ENCODE assay signal across 34 cellular contexts in genomic region chr16:50515218-50515617, GRCh38. TPM values are rescaled to one million over a fixed set of nuclear protein-coding genes. Genes with fewer than 3 reads are reported as not detected.
DNase-seq lines count a peak whose midpoint lies in the region; ATAC-seq, FAIRE-seq and TF ChIP-seq lines count a peak whose summit lies in the region.
"Had no signal": no experiment of that assay in that cellular context is flagged by ENCODE, and none has a peak within 500 bp of the region (broad histone marks: within the 10 kb centered on the region; RNA-seq: fewer than 3 reads in every experiment).

No MANE protein-coding gene starts in this region.

- in situ Hi-C loops in mammary epithelial cell (cut with MboI; ENCODE audit: low sequenced_read_pairs in 2 of 2), result no loop called here
- in situ Hi-C loops in HepG2 (cut with HindIII; ENCODE audit: extremely low pct_ligation_motif_present, low pct_unique_long_range_greater_than_20kb), result no loop called here

- CTCF ChIA-PET in mammary epithelial cell (lab: Charles Lee; ENCODE audit: low non-redundant PET), result no interaction called here
- CTCF ChIA-PET in HepG2 (lab: Yijun Ruan, JAX; ENCODE audit: low intra/inter-chr PET ratio, low total read pairs), result no interaction called here

- H3K79me2 ChIP-seq in mammary epithelial cell (ENCODE audit: insufficient read depth, low read length) (no peaks in the 10 kb centered on the region), HepG2 (ENCODE audit: insufficient read depth, low read length) (peaks cover 76% of the 10 kb centered on the region)

- no TSS peak for BruUV-seq in mammary epithelial cell (replicated peaks; lab: Mats Ljungman, UMichigan)
- no TSS peak for BruUV-seq in HepG2 (replicated peaks; lab: Mats Ljungman, UMichigan)

- H3K9me3 ChIP-seq in mammary epithelial cell (replicated peaks; ENCODE audit: insufficient read depth, low read length), result peaks cover 6% of the 10 kb centered on the region
- H3K9me3 ChIP-seq in breast epithelium, result peaks cover 6 to 42% of the 10 kb centered on the region in 2 donors
- H3K9me3 ChIP-seq in HepG2 (ENCODE audit: low read length), result peaks cover 36% of the 10 kb centered on the region
- peaks cover 0 to 11% (median 0%) of the 10 kb centered on the region in 4 donors for H3K9me3 ChIP-seq in right lobe of liver
- H3K9me3 ChIP-seq: BE2C had no signal

- H4K20me1 ChIP-seq in mammary epithelial cell (ENCODE audit: insufficient read depth, low read length), result no peaks in the 10 kb centered on the region
- no peaks in the 10 kb centered on the region for H4K20me1 ChIP-seq in HepG2 (ENCODE audit: insufficient read depth, low read length)
- H4K20me1 ChIP-seq: BLaER1; BLaER1 treated with 17β-estradiol and CSF1 and Interleukin-3, amounts not matched to agents 10 nM and 100 nM had no signal

- DNase-seq in mammary epithelial cell (peak; percentile 11), breast epithelium (ENCODE audit: low spot score in 2 of 2) (no peak), HepG2 (ENCODE audit: low spot score) (no peak), right lobe of liver (no peak), bronchial epithelial cell (ENCODE audit: low read depth) (peak; percentile 12), NCI-H1436 (lab: John Stamatoyannopoulos, UW) (no peak)
- DNase-seq: 8988T; ACHN; AML-193; BE2C; C1 segment of cervical spinal cord; Calu3; CD4-positive, alpha-beta memory T cell; CD4-positive, alpha-beta T cell; CD4-positive, CD25-positive, alpha-beta regulatory T cell; CD8-positive, alpha-beta memory T cell; CD8-positive, alpha-beta T cell; COR-L47; DMS 273 treated with DMSO at 0.1 percent for 48 hours; DMS153; DMS53; DMS79; DMS79 treated with DMSO at 0.1 percent for 48 hours; DND-41; EL had no signal

- ATAC-seq in HepG2 (no peak; the same call in 2 of the 3 replicates), right lobe of liver (no peak)
- ATAC-seq: A549; CD8-positive, alpha-beta T cell had no signal

- H3K27me3 ChIP-seq in mammary epithelial cell (ENCODE audit: insufficient read depth, low read length), result no peaks in the 10 kb centered on the region
- H3K27me3 ChIP-seq in breast epithelium, result no peaks in the 10 kb centered on the region
- no peaks in the 10 kb centered on the region for H3K27me3 ChIP-seq in HepG2 (ENCODE audit: control insufficient read depth in 1 of 2, insufficient read depth in 2 of 2, low read length in 2 of 2)
- H3K27me3 ChIP-seq in right lobe of liver, result no peaks in the 10 kb centered on the region
- H3K27me3 ChIP-seq in bronchial epithelial cell (ENCODE audit: control insufficient read depth, insufficient read depth, low read length), result no peaks in the 10 kb centered on the region
- H3K27me3 ChIP-seq: BE2C; BLaER1; BLaER1 treated with 17β-estradiol and CSF1 and Interleukin-3, amounts not matched to agents 10 nM and 100 nM had no signal

- no peak overlapping the region for H3K4me2 ChIP-seq in mammary epithelial cell (ENCODE audit: insufficient read depth, low read depth, low read length)
- no peak overlapping the region for H3K4me2 ChIP-seq in HepG2 (ENCODE audit: low read depth, low read length)
- H3K4me2 ChIP-seq: A549; BLaER1; BLaER1 treated with 17β-estradiol and CSF1 and Interleukin-3, amounts not matched to agents 10 nM and 100 nM had no signal

- TF ChIP-seq EP300 in HepG2 (IDR thresholded peaks at IDR 0.05; ENCODE audit: low read depth in 2 of 2, low read length in 2 of 2), result no peak
- no peak for TF ChIP-seq EP300 in HepG2 (CRISPR knock-in tag; IDR thresholded peaks at IDR 0.05; ENCODE audit: borderline replicate concordance)

- H3K4me3 ChIP-seq in mammary epithelial cell (replicated peaks in 1 of 3; ENCODE audit: insufficient read depth in 1 of 3, low read depth in 2 of 3, low read length in 3 of 3), result no peak overlapping the region
- no peak overlapping the region for H3K4me3 ChIP-seq in breast epithelium
- no peak overlapping the region for H3K4me3 ChIP-seq in HepG2 (replicated peaks in 1 of 3; ENCODE audit: insufficient read depth in 1 of 3, low read depth in 2 of 3, low read length in 3 of 3)
- H3K4me3 ChIP-seq in right lobe of liver, result no peak overlapping the region
- no peak overlapping the region for H3K4me3 ChIP-seq in bronchial epithelial cell (ENCODE audit: low read depth, low read length)
- H3K4me3 ChIP-seq: A549; BLaER1; BLaER1 treated with 17β-estradiol and CSF1 and Interleukin-3, amounts not matched to agents 10 nM and 100 nM had no signal

- TF ChIP-seq CTCF in mammary epithelial cell (conservative IDR thresholded peaks at IDR 0.05 in 1 of 2, IDR thresholded peaks at IDR 0.05 in 1 of 2; ENCODE audit: extremely low read depth in 1 of 2, insufficient read depth in 1 of 2, low read depth in 1 of 2, low read length in 2 of 2) (no peak), breast epithelium (IDR thresholded peaks at IDR 0.05) (no peak), HepG2 (CRISPR knock-in tag; IDR thresholded peaks at IDR 0.05) (no peak), right lobe of liver (IDR thresholded peaks at IDR 0.05) (no peak), bronchial epithelial cell (IDR thresholded peaks at IDR 0.05; ENCODE audit: insufficient read depth, low read length, severe bottlenecking) (no peak)

- intact Hi-C loops in mammary epithelial cell (cut with micrococcal nuclease) (no loop called here), breast epithelium (cut with DNase I; ENCODE audit: low total_unique reads) (no loop called here), HepG2 (cut with micrococcal nuclease; ENCODE audit: unreplicated experiment) (no loop called here), right lobe of liver (cut with DNase I) (no loop called here)

- H3K27ac ChIP-seq in mammary epithelial cell (ENCODE audit: insufficient read depth, low read depth, low read length) (no peak overlapping the region), breast epithelium (no peak overlapping the region), HepG2 (ENCODE audit: extremely low read length, insufficient read depth, low read length) (no peak overlapping the region), right lobe of liver (no peak overlapping the region)
- H3K27ac ChIP-seq: 22Rv1; A549; BLaER1; BLaER1 treated with 17β-estradiol and CSF1 and Interleukin-3, amounts not matched to agents 10 nM and 100 nM; C4-2B had no signal

- TF ChIP-seq POLR2A in breast epithelium (IDR thresholded peaks at IDR 0.05), result no peak
- no peak for TF ChIP-seq POLR2A in HepG2 (IDR thresholded peaks at IDR 0.05; ENCODE audit: insufficient read depth in 1 of 2, low read depth in 2 of 2, low read length in 2 of 2)
- TF ChIP-seq POLR2A in right lobe of liver (IDR thresholded peaks at IDR 0.05), result no peak

- FAIRE-seq in HepG2 (lab: Jason Lieb, UNC) (no peak), bronchial epithelial cell (lab: Jason Lieb, UNC) (no peak)
- FAIRE-seq: A204.1, A549, D721Med had no signal

- no peaks in the 10 kb centered on the region for H3K4me1 ChIP-seq in mammary epithelial cell (ENCODE audit: insufficient read depth, low read length)
- H3K4me1 ChIP-seq in breast epithelium, result no peaks in the 10 kb centered on the region
- peaks cover 84% of the 10 kb centered on the region for H3K4me1 ChIP-seq in HepG2 (ENCODE audit: insufficient read depth, low read length)
- H3K4me1 ChIP-seq in right lobe of liver, result no peaks in the 10 kb centered on the region
- H3K4me1 ChIP-seq: A549; BE2C; BLaER1; BLaER1 treated with 17β-estradiol and CSF1 and Interleukin-3, amounts not matched to agents 10 nM and 100 nM had no signal

- H2AFZ ChIP-seq in mammary epithelial cell (ENCODE audit: low read depth, low read length) (no peak overlapping the region), HepG2 (ENCODE audit: low read length) (no peak overlapping the region)

- dilution Hi-C loops in mammary epithelial cell (cut with HindIII; ENCODE audit: low sequenced_read_pairs), result no loop called here

- 77% methylated on average over 1 of the region's 1 CpG for WGBS in mammary epithelial cell (ENCODE audit: low coverage, missing lambda C conversion rate)
- 95% methylated on average over 1 of the region's 1 CpG for WGBS in HepG2 (ENCODE audit: low lambda C conversion rate)
- WGBS in right lobe of liver (ENCODE audit: insufficient coverage, low coverage, low lambda C conversion rate, missing lambda C conversion rate), result 75% methylated on average over 1 of the region's 1 CpG

- POLR2A ChIA-PET in HepG2 (lab: Yijun Ruan, JAX), result interaction anchor here (0.9 to 1.0 kb wide), 2 partner anchors 15 to 47 kb away, joined by 3 to 4 read pairs; no protein-coding TSS in a partner anchor

- H3K36me3 ChIP-seq in mammary epithelial cell (ENCODE audit: insufficient read depth, low read length) (no peaks in the 10 kb centered on the region), breast epithelium (no peaks in the 10 kb centered on the region), HepG2 (replicated peaks in 1 of 2; ENCODE audit: control insufficient read depth in 1 of 2, insufficient read depth in 2 of 2, low read length in 2 of 2) (peaks cover 12 to 21% of the 10 kb centered on the region in 2 experiments), right lobe of liver (no peaks in the 10 kb centered on the region), bronchial epithelial cell (ENCODE audit: control insufficient read depth, insufficient read depth, low read length) (no peaks in the 10 kb centered on the region)
- H3K36me3 ChIP-seq: BE2C, BLaER1 had no signal

- no peak for TF ChIP-seq RAD21 in HepG2 (CRISPR knock-in tag; IDR thresholded peaks at IDR 0.05)

- no peak overlapping the region for H3K9ac ChIP-seq in mammary epithelial cell (ENCODE audit: insufficient read depth, low read length)
- no peak overlapping the region for H3K9ac ChIP-seq in HepG2 (ENCODE audit: insufficient read depth, low read depth, low read length)
- H3K9ac ChIP-seq: BLaER1; BLaER1 treated with 17β-estradiol and CSF1 and Interleukin-3, amounts not matched to agents 10 nM and 100 nM had no signal

RNA-seq across cellular contexts. Expression of gene NKD1, which starts 33.0 kb away (rescaled TPM):
- total RNA-seq in mammary epithelial cell (under 1 TPM; under 0.01 to 0.35 TPM), breast epithelium (1 to 10 TPM; 1.3 to 5.0 (median 4.6) TPM), HepG2 (2016; rRNA removed; fragmentation: Illumina TruSeq; extraction: Trizol) (59.0 and 70.4 TPM in 2 replicates), right lobe of liver (1 to 10 TPM in 5 of 6 experiments, under 1 TPM in 1; 0.69 to 2.6 (median 2.1) TPM), bronchial epithelial cell (under 0.01 TPM in 2 replicates)
- polyA plus RNA-seq in mammary epithelial cell (0.19 TPM), HepG2 (2011; rRNA removed) (86.1 and 121 TPM in 2 replicates)
- not detected for polyA minus RNA-seq in mammary epithelial cell
- total RNA-seq in HepG2 (2016; cell fraction: cytosol; rRNA removed; fragmentation: Illumina TruSeq; extraction: Trizol; ENCODE audit: low read depth), result 19.9 and 25.5 TPM in 2 replicates
- total RNA-seq in HepG2 (2016; cell fraction: insoluble cytoplasmic fraction; rRNA removed; fragmentation: Illumina TruSeq; extraction: Trizol), result 50.0 and 70.7 TPM in 2 replicates
- 136 and 148 TPM in 2 replicates for total RNA-seq in HepG2 (2016; cell fraction: membrane; rRNA removed; fragmentation: Illumina TruSeq; extraction: Trizol)
- total RNA-seq in HepG2 (2016; cell fraction: nucleus; rRNA removed; fragmentation: Illumina TruSeq; extraction: Trizol), result 61.9 and 70.6 TPM in 2 replicates
- polyA plus RNA-seq in HepG2 (2011; cell fraction: cytosol; rRNA removed), result 22.3 and 49.7 TPM in 2 replicates
- 150 and 275 TPM in 2 replicates for polyA plus RNA-seq in HepG2 (2011; cell fraction: nucleus; rRNA removed)
- polyA plus RNA-seq in HepG2 (2012), result 58.7 and 76.3 TPM in 2 replicates
- polyA plus RNA-seq in HepG2 (2016; cell fraction: cytosol; fragmentation: Illumina TruSeq; extraction: Trizol; ENCODE audit: low read depth), result 106 and 127 TPM in 2 replicates
- 95.8 and 124 TPM in 2 replicates for polyA plus RNA-seq in HepG2 (2016; cell fraction: insoluble cytoplasmic fraction; fragmentation: Illumina TruSeq; extraction: Trizol; ENCODE audit: low read depth)
- polyA plus RNA-seq in HepG2 (2016; cell fraction: membrane; fragmentation: Illumina TruSeq; extraction: Trizol; ENCODE audit: low read depth), result 156 and 170 TPM in 2 replicates
- polyA plus RNA-seq in HepG2 (2016; cell fraction: nucleus; fragmentation: Illumina TruSeq; extraction: Trizol; ENCODE audit: insufficient read depth, low read depth), result 155 and 169 TPM in 2 replicates
- 0.02 and 110 TPM in 2 replicates for polyA minus RNA-seq in HepG2 (2011; rRNA and poly(A)+ RNA removed; ENCODE audit: low replicate concordance)
- polyA minus RNA-seq in HepG2 (2011; cell fraction: cytosol; rRNA and poly(A)+ RNA removed), result 14.3 and 28.8 TPM in 2 replicates
- 43.1 and 57.6 TPM in 2 replicates for polyA minus RNA-seq in HepG2 (2011; cell fraction: nucleus; rRNA and poly(A)+ RNA removed)
- polyA plus RNA-seq: AG04450, CD14-positive monocyte had no signal

Comparison
In these comparisons a context has a peak if more than half of its experiments do, and no peak if none do; other contexts are left out.
1. DNase-seq: peak in mammary epithelial cell (single experiment) and bronchial epithelial cell (single experiment); none in breast epithelium (0 of 2), HepG2 (single experiment), right lobe of liver (0 of 3) and NCI-H1436 (single experiment).